ENCODE assay signal across 8 cellular contexts in the genomic region with DNA sequence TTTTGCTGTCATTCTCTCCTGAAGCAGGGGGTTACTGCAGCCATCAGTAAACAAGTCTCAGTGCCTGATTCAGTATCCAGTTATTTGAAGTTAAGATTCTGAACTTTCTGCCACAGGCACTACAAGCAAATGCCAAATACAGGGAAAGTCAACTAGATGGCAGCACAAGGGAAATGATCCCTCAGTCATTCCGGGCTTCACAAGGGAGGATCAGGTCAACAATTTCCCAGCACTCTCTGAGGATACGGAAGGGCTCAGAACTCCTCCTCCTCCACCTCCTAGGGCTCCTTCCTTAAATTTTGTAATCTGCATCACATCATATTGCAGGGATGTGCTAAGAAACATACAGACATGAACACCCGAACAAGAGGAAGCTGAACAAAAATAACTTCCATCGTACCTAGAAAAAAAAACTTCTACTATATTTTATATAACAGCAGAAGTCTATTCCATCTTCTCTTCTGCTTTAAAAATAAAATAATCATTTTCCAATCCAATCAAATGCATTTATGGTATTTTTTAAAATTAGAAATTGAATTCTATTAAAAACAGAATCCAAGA.
DNase-seq lines count a peak whose midpoint lies in the region; ATAC-seq, FAIRE-seq and TF ChIP-seq lines count a peak whose summit lies in the region.

No MANE protein-coding gene starts in this region.

- H3K27ac ChIP-seq in IMR-90 (ENCODE audit: insufficient read depth, low read length) (no peak overlapping the region), left lung (no peak overlapping the region), tibial nerve (no peak overlapping the region)

- no peak overlapping the region for H2BK20ac ChIP-seq in IMR-90 (ENCODE audit: low read depth, low read length)

- no peaks in the 10 kb centered on the region for H3K4me1 ChIP-seq in BE2C
- peaks cover 7% of the 10 kb centered on the region for H3K4me1 ChIP-seq in IMR-90 (ENCODE audit: control insufficient read depth, insufficient read depth, low read length)
- peaks cover 0 to 12% of the 10 kb centered on the region in 2 donors for H3K4me1 ChIP-seq in left lung
- H3K4me1 ChIP-seq in tibial nerve: peaks cover 0 to 16% (median 6%) of the 10 kb centered on the region in 4 donors

- H3K79me1 ChIP-seq in IMR-90 (ENCODE audit: low read depth in 1 of 2, low read length in 2 of 2): peaks cover 7 to 39% of the 10 kb centered on the region in 2 experiments

- no TSS peak for BruUV-seq in IMR-90 (replicated peaks; lab: Mats Ljungman, UMichigan)

- H4K5ac ChIP-seq in IMR-90 (ENCODE audit: low read depth, low read length): no peak overlapping the region

- intact Hi-C loops in IMR-90 (cut with micrococcal nuclease): no loop called here
- intact Hi-C loops in left lung (cut with DNase I): no loop called here

- no peak overlapping the region for H3K4me3 ChIP-seq in BE2C (ENCODE audit: low read depth, low read length)
- no peak overlapping the region for H3K4me3 ChIP-seq in IMR-90 (ENCODE audit: insufficient read depth, low read depth, low read length)
- H3K4me3 ChIP-seq in bronchial epithelial cell (ENCODE audit: low read depth, low read length): no peak overlapping the region
- no peak overlapping the region for H3K4me3 ChIP-seq in left lung
- no peak overlapping the region for H3K4me3 ChIP-seq in tibial nerve

- H2AFZ ChIP-seq in IMR-90 (replicated peaks; ENCODE audit: low read length, poor library complexity): no peak overlapping the region

- H2BK120ac ChIP-seq in IMR-90 (ENCODE audit: low read depth, low read length): 0 out of 2 replicates have a peak overlapping the region, but pooled peaks have one; percentile 1

- H2BK15ac ChIP-seq in IMR-90 (ENCODE audit: low read depth, low read length): no peak overlapping the region

- H2AK5ac ChIP-seq in IMR-90 (ENCODE audit: low read depth, low read length): no peak overlapping the region; the same call in 1 of the 2 replicates

- H4K91ac ChIP-seq in IMR-90 (ENCODE audit: insufficient read depth, low read depth, low read length): no peak overlapping the region

- H3K36me3 ChIP-seq in BE2C (no peaks in the 10 kb centered on the region), IMR-90 (ENCODE audit: control insufficient read depth, insufficient read depth, low read length) (no peaks in the 10 kb centered on the region), bronchial epithelial cell (ENCODE audit: control insufficient read depth, insufficient read depth, low read length) (no peaks in the 10 kb centered on the region), left lung (no peaks in the 10 kb centered on the region), tibial nerve (no peaks in the 10 kb centered on the region)

- dilution Hi-C loops in IMR-90 (cut with HindIII; ENCODE audit: low sequenced_read_pairs, unreplicated experiment): no loop called here

- DNase-seq in BE2C: no peak
- peak; percentile 35 for DNase-seq in IMR-90
- DNase-seq in bronchial epithelial cell (ENCODE audit: low read depth): peak; percentile 50
- DNase-seq in left lung: no peak
- DNase-seq in tibial nerve (ENCODE audit: low spot score in 2 of 2): no peak
- DNase-seq in activated gamma-delta T cell (lab: John Stamatoyannopoulos, UW): no peak

- peak overlapping the region; percentile 8 for H2BK5ac ChIP-seq in IMR-90 (ENCODE audit: low read depth, low read length, poor library complexity, severe bottlenecking)

- no peak for TF ChIP-seq POLR2A in IMR-90 (IDR thresholded peaks at IDR 0.05; ENCODE audit: low read depth, low read length)
- TF ChIP-seq POLR2A in tibial nerve (IDR thresholded peaks at IDR 0.05): no peak

- no peak for TF ChIP-seq EP300 in tibial nerve (IDR thresholded peaks at IDR 0.05)

- no peak overlapping the region for H3K23ac ChIP-seq in IMR-90 (ENCODE audit: low read depth, low read length)

- no peak overlapping the region for H2AK9ac ChIP-seq in IMR-90 (replicated peaks; ENCODE audit: low read depth, low read length, poor library complexity)

- H4K8ac ChIP-seq in IMR-90 (ENCODE audit: low read depth in 2 of 2, low read length in 2 of 2): peak overlapping the region in 1 of 2 experiments; percentile 14; a peak in 1 of 4 replicates

- H3K14ac ChIP-seq in IMR-90 (replicated peaks; ENCODE audit: low read depth, low read length): peak overlapping the region; percentile 60; the same call in 1 of the 2 replicates

- in situ Hi-C loops in IMR-90 (cut with MboI; ENCODE audit: low sequenced_read_pairs): no loop called here

- 40% methylated on average over 1 of the region's 4 CpGs; no CpG with 5 or more reads in 1 of the 2 experiments for WGBS in IMR-90 (ENCODE audit: extremely low coverage in 2 of 2, insufficient read length in 1 of 2), 2 experiments
- WGBS in tibial nerve, 2 donors: 38 to 39% methylated on average over 4 of the region's 4 CpGs

- no peak overlapping the region for H3K56ac ChIP-seq in IMR-90 (ENCODE audit: extremely low read depth, insufficient read depth, low read length)

- FAIRE-seq in bronchial epithelial cell (lab: Jason Lieb, UNC): peak; percentile 82

- H4K20me1 ChIP-seq in IMR-90 (ENCODE audit: insufficient read depth, low read length): peaks cover 17% of the 10 kb centered on the region; the same call in 1 of the 2 replicates

- H3K4ac ChIP-seq in IMR-90 (ENCODE audit: low read depth, low read length): peak overlapping the region; percentile 2; the same call in 1 of the 2 replicates

- H3K9me3 ChIP-seq in BE2C (no peaks in the 10 kb centered on the region), IMR-90 (ENCODE audit: control insufficient read depth, insufficient read depth, low read length) (no peaks in the 10 kb centered on the region), left lung (no peaks in the 10 kb centered on the region), tibial nerve (no peaks in the 10 kb centered on the region)

- TF ChIP-seq CTCF in BE2C (IDR thresholded peaks at IDR 0.05; ENCODE audit: low read depth, low read length) (peak; percentile 49), IMR-90 (conservative IDR thresholded peaks at IDR 0.05; ENCODE audit: low read depth, low read length) (peak; percentile 20; the same call in 1 of the 2 replicates), bronchial epithelial cell (IDR thresholded peaks at IDR 0.05; ENCODE audit: insufficient read depth, low read length, severe bottlenecking) (peak; percentile 34), left lung (IDR thresholded peaks at IDR 0.05) (no peak), tibial nerve (IDR thresholded peaks at IDR 0.05) (peak in 1 of 5 experiments; percentile 10)

- no peaks in the 10 kb centered on the region for H3K27me3 ChIP-seq in BE2C
- H3K27me3 ChIP-seq in IMR-90 (ENCODE audit: control insufficient read depth, insufficient read depth, low read length): no peaks in the 10 kb centered on the region
- H3K27me3 ChIP-seq in bronchial epithelial cell (ENCODE audit: control insufficient read depth, insufficient read depth, low read length): no peaks in the 10 kb centered on the region
- H3K27me3 ChIP-seq in left lung: no peaks in the 10 kb centered on the region
- no peaks in the 10 kb centered on the region for H3K27me3 ChIP-seq in tibial nerve

- peaks cover 5% of the 10 kb centered on the region; the same call in 1 of the 2 replicates for H3K9me1 ChIP-seq in IMR-90 (ENCODE audit: insufficient read depth, low read length)

- H3K9ac ChIP-seq in IMR-90 (ENCODE audit: low read depth, low read length): no peak overlapping the region

- peak; percentile 56; the same call in 1 of the 2 replicates for ATAC-seq in IMR-90 (ENCODE audit: low read depth)
- peak; percentile 48 for ATAC-seq in left lung
- ATAC-seq in GM19035 (IDR thresholded peaks at IDR 0.05; ENCODE audit: unreplicated experiment): no peak
- no peak for ATAC-seq in HG02884 (IDR thresholded peaks at IDR 0.05; ENCODE audit: unreplicated experiment)

- CTCF ChIA-PET in IMR-90 (lab: Yijun Ruan, JAX): interaction anchor here (1.0 kb wide), 1 partner anchor 125 kb away, joined by 4 read pairs; no protein-coding TSS in a partner anchor

- H3K4me2 ChIP-seq in IMR-90 (ENCODE audit: low read depth, low read length): no peak overlapping the region

- no peak for TF ChIP-seq RAD21 in IMR-90 (IDR thresholded peaks at IDR 0.05; ENCODE audit: low read length)

- H3K18ac ChIP-seq in IMR-90 (ENCODE audit: low read depth, low read length): peak overlapping the region; percentile 4; the same call in 1 of the 2 replicates

- POLR2A ChIA-PET in IMR-90 (lab: Charles Lee; ENCODE audit: unreplicated experiment): no interaction called here

TF ChIP-seq in IMR-90, 13 proteins besides CTCF, POLR2A, EP300 and RAD21:
- no peak for TF ChIP-seq MAFK (IDR thresholded peaks at IDR 0.05; ENCODE audit: low read depth, low read length)
- no peak for TF ChIP-seq RFX5 (IDR thresholded peaks at IDR 0.05; ENCODE audit: low read depth, low read length)
- no peak for TF ChIP-seq SMC3 (IDR thresholded peaks at IDR 0.05; ENCODE audit: low read depth, low read length)
- no peak for TF ChIP-seq FOS (IDR thresholded peaks at IDR 0.05; ENCODE audit: low read depth, low read length)
- TF ChIP-seq MAZ (IDR thresholded peaks at IDR 0.05; ENCODE audit: borderline replicate concordance, low read depth, low read length): no peak
- no peak for TF ChIP-seq CHD1 (IDR thresholded peaks at IDR 0.05; ENCODE audit: low read depth, low read length)
- TF ChIP-seq, protein P1, sequence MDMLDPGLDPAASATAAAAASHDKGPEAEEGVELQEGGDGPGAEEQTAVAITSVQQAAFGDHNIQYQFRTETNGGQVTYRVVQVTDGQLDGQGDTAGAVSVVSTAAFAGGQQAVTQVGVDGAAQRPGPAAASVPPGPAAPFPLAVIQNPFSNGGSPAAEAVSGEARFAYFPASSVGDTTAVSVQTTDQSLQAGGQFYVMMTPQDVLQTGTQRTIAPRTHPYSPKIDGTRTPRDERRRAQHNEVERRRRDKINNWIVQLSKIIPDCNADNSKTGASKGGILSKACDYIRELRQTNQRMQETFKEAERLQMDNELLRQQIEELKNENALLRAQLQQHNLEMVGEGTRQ (IDR thresholded peaks at IDR 0.05; ENCODE audit: low read depth, low read length): no peak
- no peak for TF ChIP-seq CEBPB (IDR thresholded peaks at IDR 0.05; ENCODE audit: low read depth, low read length)

Comparison
In these comparisons a context has a peak if more than half of its experiments do, and no peak if none do; other contexts are left out.
1. DNase-seq: peak in IMR-90 (single experiment) and bronchial epithelial cell (single experiment); none in BE2C (single experiment), left lung (0 of 2), tibial nerve (0 of 2) and activated gamma-delta T cell (single experiment).
2. CTCF ChIP-seq: peak in BE2C (single experiment), IMR-90 (single experiment) and bronchial epithelial cell (single experiment); none in left lung (0 of 2).
3. ATAC-seq: peak in IMR-90 (single experiment) and left lung (single experiment); none in GM19035 (single experiment) and HG02884 (single experiment).